12 cellular contexts compared by ENCODE assay signal in the genomic region with DNA sequence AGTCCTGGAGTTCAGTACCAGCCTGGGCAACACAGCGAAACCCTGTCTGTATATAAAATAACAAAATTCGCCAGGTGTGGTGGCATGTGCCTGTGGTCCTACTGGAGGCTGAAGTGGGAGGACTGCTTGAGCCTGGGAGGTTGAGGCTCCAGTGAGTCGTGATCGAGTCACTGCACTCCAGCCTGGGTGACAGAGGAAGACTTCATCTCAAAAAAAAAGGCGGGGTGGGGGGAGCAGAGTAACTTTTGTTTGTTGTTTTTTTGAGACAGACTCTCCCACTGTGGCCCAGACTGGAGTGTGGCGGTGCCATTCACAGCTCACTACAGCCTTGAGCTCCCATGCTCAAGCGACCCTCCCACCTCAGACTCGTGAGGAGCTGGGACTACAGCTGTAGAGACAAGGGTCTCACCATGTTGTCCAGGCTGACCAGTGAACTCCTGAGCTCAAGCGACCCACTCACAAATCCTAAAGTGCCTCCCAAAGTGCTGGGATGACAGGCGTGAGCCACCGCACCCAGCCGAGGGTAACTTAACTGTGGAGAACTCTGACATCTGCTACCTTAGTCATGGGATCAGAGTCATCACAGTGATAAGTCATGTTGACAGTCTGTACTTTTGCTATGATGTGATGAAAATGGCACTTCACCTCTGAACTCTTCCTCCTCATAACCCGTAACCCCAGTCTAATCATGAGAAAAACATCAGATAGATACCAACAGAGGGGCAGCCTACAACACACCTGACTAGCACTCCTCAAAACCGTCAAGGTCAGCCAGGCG. TPM values are rescaled to one million over a fixed set of nuclear protein-coding genes. Genes with fewer than 3 reads are reported as not detected.
DNase-seq lines count a peak whose midpoint lies in the region; ATAC-seq, FAIRE-seq and TF ChIP-seq lines count a peak whose summit lies in the region.
"Had no signal": no experiment of that assay in that cellular context is flagged by ENCODE, and none has a peak within 500 bp of the region (broad histone marks: within the 10 kb centered on the region; RNA-seq: fewer than 3 reads in every experiment).

No MANE protein-coding gene starts in this region.

- H3K4me3 ChIP-seq in ACC112 (ENCODE audit: low read depth, low read length) (no peak overlapping the region), osteoblast (ENCODE audit: insufficient read depth, low read length) (no peak overlapping the region)
- H3K4me3 ChIP-seq: HAP-1 had no signal

- ATAC-seq in HG03175 (IDR thresholded peaks at IDR 0.05; ENCODE audit: unreplicated experiment): no peak

- DNase-seq in HTR-8/SVneo (ENCODE audit: insufficient read length, low spot score): no peak
- DNase-seq in chondrocyte (ENCODE audit: low spot score): no peak
- no peak for DNase-seq in osteoblast (ENCODE audit: insufficient read length, low spot score, missing footprints)
- no peak for DNase-seq in SK-N-DZ (ENCODE audit: low spot score)
- DNase-seq in NCI-H345 (lab: John Stamatoyannopoulos, UW): no peak
- no peak for DNase-seq in NCI-H82 treated with DMSO at 0.1 percent for 48 hours (lab: John Stamatoyannopoulos, UW; ENCODE audit: unreplicated experiment)
- DNase-seq: NCI-H2081 treated with DMSO at 0.1 percent for 48 hours had no signal

- no peaks in the 10 kb centered on the region for H3K27me3 Mint-ChIP-seq in chondrocyte (ENCODE audit: low read depth)

- no peaks in the 10 kb centered on the region for H3K9me3 ChIP-seq in osteoblast (ENCODE audit: low read depth, low read length)
- H3K9me3 ChIP-seq: HAP-1 had no signal

- H3K4me1 Mint-ChIP-seq in chondrocyte (ENCODE audit: low read depth): peaks cover 49% of the 10 kb centered on the region

- H3K27me3 ChIP-seq in ACC112 (ENCODE audit: insufficient read depth, low read length): no peaks in the 10 kb centered on the region
- no peaks in the 10 kb centered on the region for H3K27me3 ChIP-seq in osteoblast (ENCODE audit: insufficient read depth, low read length)

- peak; percentile 99 for FAIRE-seq in HTR-8/SVneo (lab: Jason Lieb, UNC)
- FAIRE-seq: D721Med had no signal

- peak overlapping the region; percentile 62 for H3K27ac Mint-ChIP-seq in chondrocyte (ENCODE audit: unreplicated experiment)
- H3K27ac Mint-ChIP-seq: T-helper 1 cell treated with Interleukin-12 subunit alpha and Interleukin-12 subunit beta and Interleukin-4 antibody, amounts not matched to agents 30 μg/mL and 1 μg/mL, for 36 hours had no signal

- no peak overlapping the region for H3K4me2 ChIP-seq in osteoblast (ENCODE audit: insufficient read depth, low read length)

- TF ChIP-seq CTCF in chondrocyte (IDR thresholded peaks at IDR 0.05) (no peak), osteoblast (IDR thresholded peaks at IDR 0.05; ENCODE audit: extremely low read depth, low read depth, low read length) (no peak)

- H3K4me1 ChIP-seq in ACC112 (ENCODE audit: control insufficient read depth, insufficient read depth, low read length, unreplicated experiment): peaks cover 39% of the 10 kb centered on the region
- peaks cover 32% of the 10 kb centered on the region for H3K4me1 ChIP-seq in osteoblast (ENCODE audit: insufficient read depth, low read length)

- H3K36me3 Mint-ChIP-seq in chondrocyte (ENCODE audit: low read depth): peaks cover 9% of the 10 kb centered on the region

- H4K20me1 ChIP-seq in osteoblast (ENCODE audit: insufficient read depth, low read length): peaks cover 20% of the 10 kb centered on the region

- peak overlapping the region; percentile 86 for H3K27ac ChIP-seq in ACC112 (ENCODE audit: low read depth, low read length)
- H3K27ac ChIP-seq in osteoblast (ENCODE audit: low read depth, low read length): peak overlapping the region; percentile 82

- H3K4me3 Mint-ChIP-seq in chondrocyte (ENCODE audit: unreplicated experiment): no peak overlapping the region
- H3K4me3 Mint-ChIP-seq: T-helper 1 cell treated with Interleukin-12 subunit alpha and Interleukin-12 subunit beta and Interleukin-4 antibody, amounts not matched to agents 30 μg/mL and 1 μg/mL, for 36 hours had no signal

- H3K36me3 ChIP-seq in ACC112 (ENCODE audit: insufficient read depth, low read length): no peaks in the 10 kb centered on the region; the same call in 1 of the 2 replicates
- H3K36me3 ChIP-seq in osteoblast (ENCODE audit: insufficient read depth, low read length): peaks cover 47% of the 10 kb centered on the region

- no peaks in the 10 kb centered on the region for H3K9me3 Mint-ChIP-seq in chondrocyte (ENCODE audit: low read depth)
- H3K9me3 Mint-ChIP-seq: T-helper 1 cell treated with Interleukin-12 subunit alpha and Interleukin-12 subunit beta and Interleukin-4 antibody, amounts not matched to agents 30 μg/mL and 1 μg/mL, for 36 hours had no signal

- H2AFZ ChIP-seq in ACC112 (ENCODE audit: low read length, unreplicated experiment) (no peak overlapping the region), osteoblast (ENCODE audit: low read length) (no peak overlapping the region)

- H3K79me2 ChIP-seq in ACC112 (ENCODE audit: control insufficient read depth, insufficient read depth, low read length, unreplicated experiment): peaks cover 47% of the 10 kb centered on the region
- peaks cover 97% of the 10 kb centered on the region for H3K79me2 ChIP-seq in osteoblast (ENCODE audit: insufficient read depth, low read length)

RNA-seq across cellular contexts. Expression of a gene that starts 16.5 kb away (rescaled TPM):
- total RNA-seq in chondrocyte: 36.8 to 42.3 TPM (median 41.4 TPM) in 3 replicates
- 33.3 and 37.6 TPM in 2 replicates for total RNA-seq in osteoblast
- 39.0 and 41.6 TPM in 2 replicates for polyA plus RNA-seq in SK-N-DZ (2014; cell fraction: cytosol; rRNA removed)
- 19.4 and 20.3 TPM in 2 replicates for polyA plus RNA-seq in SK-N-DZ (2014; cell fraction: nucleus; rRNA removed)

RNA-seq across cellular contexts. Expression of a gene that starts 24.1 kb away (rescaled TPM):
- total RNA-seq in chondrocyte: 79.8 to 100 TPM (median 82.0 TPM) in 3 replicates
- total RNA-seq in osteoblast: 90.8 and 100 TPM in 2 replicates
- 79.0 and 79.5 TPM in 2 replicates for polyA plus RNA-seq in SK-N-DZ (2014; cell fraction: cytosol; rRNA removed)
- 52.4 and 140 TPM in 2 replicates for polyA plus RNA-seq in SK-N-DZ (2014; cell fraction: nucleus; rRNA removed)

RNA-seq across cellular contexts. Expression of a gene that starts 53.6 kb away (rescaled TPM):
- total RNA-seq in chondrocyte (20.4 to 81.4 TPM (median 78.7 TPM) in 3 replicates), osteoblast (75.7 and 79.3 TPM in 2 replicates)
- polyA plus RNA-seq in SK-N-DZ (2014; cell fraction: cytosol; rRNA removed): 13.0 and 16.6 TPM in 2 replicates
- polyA plus RNA-seq in SK-N-DZ (2014; cell fraction: nucleus; rRNA removed): 9.2 and 13.7 TPM in 2 replicates
